ENCODE assay signal across 25 cellular contexts in genomic region chr20:46723039-46723438, GRCh38. TPM values are rescaled to one million over a fixed set of nuclear protein-coding genes. Genes with fewer than 3 reads are reported as not detected.
"Had no signal": no experiment of that assay in that cellular context is flagged by ENCODE, and none has a peak within 500 bp of the region (broad histone marks: within the 10 kb centered on the region; RNA-seq: fewer than 3 reads in every experiment).

No MANE protein-coding gene starts in this region.

- H3K4me1 ChIP-seq: pancreas, prostate gland, right lobe of liver, sigmoid colon, stomach, tibial nerve, upper lobe of left lung, vagina had no signal

- H3K27ac ChIP-seq: neutrophil, pancreas, prostate gland, right lobe of liver, sigmoid colon, stomach, thoracic aorta, thyroid gland, tibial nerve, upper lobe of left lung, vagina had no signal

- H3K36me3 ChIP-seq: neutrophil, prostate gland, right lobe of liver had no signal

- H3K9me3 ChIP-seq: neutrophil, pancreas, prostate gland, right lobe of liver, thyroid gland, vagina had no signal

- FAIRE-seq: pancreas, small intestine, urothelium cell line had no signal

- H3K4me3 ChIP-seq: pancreas, prostate gland, right lobe of liver, sigmoid colon, stomach, thoracic aorta, thyroid gland, tibial nerve, upper lobe of left lung, vagina had no signal

- DNase-seq: naive B cell; naive thymus-derived CD8-positive, alpha-beta T cell; nephron progenitor cell; nucleus accumbens; pancreas; right cardiac atrium; right lobe of liver; sigmoid colon; small intestine; stimulated activated CD4-positive, alpha-beta T cell treated with anti-CD3 and anti-CD28 coated beads, Interleukin-15, amount 100 ng/mL, for 24 hours; stimulated activated CD4-positive, alpha-beta T cell treated with anti-CD3 and anti-CD28 coated beads, Interleukin-2, amount 100 ng/mL, for 24 hours; stimulated activated CD4-positive, alpha-beta T cell treated with anti-CD3 and anti-CD28 coated beads, Interleukin-2, amount 100 ng/mL, for 48 hours; stimulated activated CD4-positive, alpha-beta T cell treated with anti-CD3 and anti-CD28 coated beads, Interleukin-4, amount 100 ng/mL, for 24 hours; stimulated activated naive B cell treated with anti-CD40 and anti-IgM and Interleukin-4, amounts not matched to agents 10 μg/mL and 1 μg/mL and 100 μg/mL, for 72 hours; stimulated activated naive CD8-positive, alpha-beta T cell treated with anti-CD3 and anti-CD28 coated beads, Interleukin-15, Interleukin-2, amounts not matched to agents 100 U/mL and 50 U/mL, for 24 hours; stomach; thyroid gland; trophoblast cell; upper lobe of left lung had no signal

- H3K27me3 ChIP-seq: neutrophil, pancreas, right lobe of liver, sigmoid colon, stomach, thyroid gland, tibial nerve, upper lobe of left lung, vagina had no signal

RNA-seq across cellular contexts. Expression of gene SLC2A10, which starts 13.6 kb away (rescaled TPM):
- polyA plus RNA-seq: naive thymus-derived CD8-positive, alpha-beta T cell had no signal
